ENCODE assay signal across 8 cellular contexts in the genomic region with DNA sequence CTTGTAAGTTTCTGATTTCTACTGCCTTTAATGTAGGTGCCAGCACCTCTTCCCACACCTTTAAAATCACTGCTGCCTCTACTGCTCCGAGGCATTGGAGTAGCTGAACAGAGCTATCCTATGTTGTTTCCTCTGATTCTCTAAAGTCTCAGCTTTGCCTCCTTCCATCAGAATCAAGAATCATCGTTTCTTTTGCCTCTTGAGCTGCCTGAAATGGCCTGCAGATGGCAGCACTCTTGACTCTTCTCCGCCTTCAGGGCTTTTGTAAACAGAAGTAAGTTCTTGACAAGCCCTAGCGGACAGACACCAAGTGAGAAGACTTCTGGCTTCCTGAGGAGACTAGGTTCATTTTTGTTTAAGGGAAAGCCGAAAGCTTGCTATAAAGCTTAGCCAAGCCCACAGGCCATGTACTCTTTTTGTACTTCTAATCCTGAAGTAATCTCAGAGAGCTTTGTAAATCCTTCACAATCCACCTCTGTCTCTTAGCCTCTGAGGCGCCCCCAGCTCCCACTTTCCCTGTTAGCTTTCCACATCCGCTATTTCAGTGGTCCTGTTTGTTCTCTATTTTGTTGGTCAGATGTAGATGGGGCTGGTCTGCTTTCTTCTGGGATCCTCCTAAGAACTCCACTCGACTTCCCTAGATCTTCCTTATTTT. TPM values are rescaled to one million over a fixed set of nuclear protein-coding genes. Genes with fewer than 3 reads are reported as not detected.
DNase-seq lines count a peak whose midpoint lies in the region; ATAC-seq and TF ChIP-seq lines count a peak whose summit lies in the region.

No MANE protein-coding gene starts in this region.

- DNase-seq in DMS 273 (lab: John Stamatoyannopoulos, UW; ENCODE audit: unreplicated experiment): peak; percentile 80
- DNase-seq in SIG-M5 treated with dmso at 0.1 percent for 504 hours (lab: John Stamatoyannopoulos, UW; ENCODE audit: unreplicated experiment): peak; percentile 83
- peak; percentile 85 for DNase-seq in activated effector memory CD4-positive, alpha-beta T cell treated with anti-CD3 and anti-CD28 coated beads, Interleukin-2, amount 50 U/mL, for 16 hours
- DNase-seq in glomerular visceral epithelial cell (ENCODE audit: extremely low spot score): peak; percentile 37
- peak; percentile 24 for DNase-seq in progenitor cell of endocrine pancreas (ENCODE audit: low spot score, unreplicated experiment)
- no peak for DNase-seq in NCI-H446 treated with DMSO at 0.1 percent for 48 hours (lab: John Stamatoyannopoulos, UW)

- H3K27ac Mint-ChIP-seq in progenitor cell of endocrine pancreas: no peak overlapping the region

- H3K27me3 Mint-ChIP-seq in progenitor cell of endocrine pancreas: no peaks in the 10 kb centered on the region

- H3K4me3 Mint-ChIP-seq in progenitor cell of endocrine pancreas (ENCODE audit: low read depth): no peak overlapping the region

- H3K4me1 Mint-ChIP-seq in progenitor cell of endocrine pancreas (ENCODE audit: low read depth): peaks cover 6% of the 10 kb centered on the region

- H3K36me3 Mint-ChIP-seq in progenitor cell of endocrine pancreas (ENCODE audit: insufficient read depth): peaks cover 30% of the 10 kb centered on the region

- peak; percentile 99 for ATAC-seq in GM19463 (IDR thresholded peaks at IDR 0.05; ENCODE audit: unreplicated experiment)
- ATAC-seq in HG03521 (IDR thresholded peaks at IDR 0.05; ENCODE audit: unreplicated experiment): peak; percentile 92

- peaks cover 29% of the 10 kb centered on the region for H3K9me3 Mint-ChIP-seq in progenitor cell of endocrine pancreas (ENCODE audit: low read depth)

- peak; percentile 72 for TF ChIP-seq CTCF in progenitor cell of endocrine pancreas (IDR thresholded peaks at IDR 0.05; ENCODE audit: unreplicated experiment)

RNA-seq across cellular contexts. Expression of a gene that starts 48.4 kb away (rescaled TPM):
- 55.6 and 65.1 TPM in 2 replicates for total RNA-seq in progenitor cell of endocrine pancreas

RNA-seq across cellular contexts. Expression of a gene that starts 58.1 kb away (rescaled TPM):
- total RNA-seq in progenitor cell of endocrine pancreas: 0.38 and 0.40 TPM in 2 replicates
